Comparison of ENCODE assay signal across 14 cellular contexts in the genomic region with DNA sequence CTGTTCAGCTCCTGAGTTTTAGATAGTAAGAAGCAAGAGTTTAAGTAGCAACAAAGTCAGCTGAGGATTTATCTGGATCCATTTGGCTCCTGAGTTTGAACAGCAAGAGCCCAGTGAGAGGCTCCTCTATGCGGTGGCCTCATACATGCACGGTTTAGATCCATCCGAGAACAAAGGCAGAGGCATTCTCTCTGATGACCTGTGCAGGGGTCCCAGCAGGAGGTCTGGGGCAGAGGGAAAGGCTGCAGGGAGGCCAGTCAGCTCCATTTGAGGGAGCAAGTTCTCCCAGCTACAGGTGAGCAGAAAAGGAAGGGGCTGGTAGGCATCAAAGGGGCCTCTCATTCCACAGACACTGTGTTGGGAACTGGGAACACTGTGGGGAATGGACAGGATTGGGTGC. TPM values are rescaled to one million over a fixed set of nuclear protein-coding genes. Genes with fewer than 3 reads are reported as not detected.
DNase-seq lines count a peak whose midpoint lies in the region; ATAC-seq and TF ChIP-seq lines count a peak whose summit lies in the region.
"Had no signal": no experiment of that assay in that cellular context is flagged by ENCODE, and none has a peak within 500 bp of the region (broad histone marks: within the 10 kb centered on the region; RNA-seq: fewer than 3 reads in every experiment).

No MANE protein-coding gene starts in this region.

- ATAC-seq in HG03108 (IDR thresholded peaks at IDR 0.05; ENCODE audit: unreplicated experiment) (no peak), GM19351 (IDR thresholded peaks at IDR 0.05; ENCODE audit: unreplicated experiment) (no peak)

- H3K4me1 ChIP-seq in endodermal cell (ENCODE audit: control insufficient read depth, insufficient read depth, low read length) (no peaks in the 10 kb centered on the region), neuronal stem cell (ENCODE audit: control insufficient read depth in 2 of 2, insufficient read depth in 1 of 2, low read depth in 1 of 2, low read length in 2 of 2) (peaks cover 0 to 5% of the 10 kb centered on the region in 2 donors)
- H3K4me1 ChIP-seq: Caco-2 had no signal

- no peak overlapping the region for H2BK5ac ChIP-seq in neuronal stem cell (ENCODE audit: low read length)

- no peak overlapping the region for H2AFZ ChIP-seq in neuronal stem cell (ENCODE audit: low read length)

- no peaks in the 10 kb centered on the region for H3K36me3 Mint-ChIP-seq in endodermal cell (ENCODE audit: low read depth)
- H3K36me3 Mint-ChIP-seq in activated T-cell treated with anti-CD3 and anti-CD28 coated beads, Interleukin-2, amount 50 U/mL, for 24 hours (ENCODE audit: low read depth), result no peaks in the 10 kb centered on the region
- H3K36me3 Mint-ChIP-seq: CD8-positive, alpha-beta memory T cell had no signal

- no peaks in the 10 kb centered on the region for H3K27me3 Mint-ChIP-seq in endodermal cell (ENCODE audit: insufficient read depth)
- no peaks in the 10 kb centered on the region for H3K27me3 Mint-ChIP-seq in activated T-cell treated with anti-CD3 and anti-CD28 coated beads, Interleukin-2, amount 50 U/mL, for 24 hours

- peak overlapping the region; percentile 82 for H2BK120ac ChIP-seq in neuronal stem cell (ENCODE audit: low read depth, low read length)

- no peak overlapping the region for H2BK12ac ChIP-seq in neuronal stem cell (ENCODE audit: low read length)

- TF ChIP-seq CTCF in endodermal cell (conservative IDR thresholded peaks at IDR 0.05), result no peak

- H3K9me3 Mint-ChIP-seq in endodermal cell, result peaks cover 2% of the 10 kb centered on the region
- no peaks in the 10 kb centered on the region for H3K9me3 Mint-ChIP-seq in activated T-cell treated with anti-CD3 and anti-CD28 coated beads, Interleukin-2, amount 50 U/mL, for 24 hours

- 44 to 57% methylated on average over 3 of the region's 3 CpGs for WGBS in endodermal cell (ENCODE audit: insufficient coverage in 1 of 2, insufficient read length in 1 of 2), 2 experiments
- no CpG with 5 or more reads among the region's 3 CpGs for WGBS in neuronal stem cell (ENCODE audit: extremely low coverage in 2 of 2, insufficient read length in 2 of 2, insufficient replicate concordance in 1 of 2), 2 donors

- no peak overlapping the region for H2AK5ac ChIP-seq in neuronal stem cell (ENCODE audit: low read depth, low read length)

- H3K23ac ChIP-seq in neuronal stem cell (ENCODE audit: low read depth, low read length, poor library complexity), result no peak overlapping the region

- no peak overlapping the region for H4K8ac ChIP-seq in neuronal stem cell (ENCODE audit: low read depth, low read length)

- H3K9me3 ChIP-seq in endodermal cell (ENCODE audit: control insufficient read depth, low read length) (no peaks in the 10 kb centered on the region), neuronal stem cell (replicated peaks in 1 of 2; ENCODE audit: control insufficient read depth in 2 of 2, insufficient read depth in 1 of 2, low read depth in 1 of 2, low read length in 2 of 2) (peaks cover 0 to 4% of the 10 kb centered on the region in 2 donors)
- H3K9me3 ChIP-seq: Caco-2 had no signal

- no peak overlapping the region for H2BK15ac ChIP-seq in neuronal stem cell (ENCODE audit: low read length)

- H3K79me1 ChIP-seq in neuronal stem cell (ENCODE audit: low read depth, low read length), result no peaks in the 10 kb centered on the region

- DNase-seq in NCI-H82 (lab: John Stamatoyannopoulos, UW) (peak; percentile 23), NCI-H82 treated with DMSO at 0.1 percent for 48 hours (lab: John Stamatoyannopoulos, UW; ENCODE audit: unreplicated experiment) (no peak), endodermal cell (peak; percentile 60), neuronal stem cell (ENCODE audit: low spot score) (no peak), NCI-H774 (lab: John Stamatoyannopoulos, UW) (no peak)
- no peak for DNase-seq in activated T-cell treated with anti-CD3 and anti-CD28 coated beads, Interleukin-2, amount 50 U/mL, for 24 hours
- DNase-seq: 8988T; AML-193; Caco-2; CD8-positive, alpha-beta memory T cell; DND-41 had no signal

- no peak overlapping the region for H3K27ac ChIP-seq in endodermal cell (ENCODE audit: low read depth, low read length)
- H3K27ac ChIP-seq in neuronal stem cell (replicated peaks; ENCODE audit: low read length), result no peak overlapping the region
- H3K27ac ChIP-seq: BLaER1 had no signal

- H3K9ac ChIP-seq in endodermal cell (ENCODE audit: extremely low read depth, low read length, poor library complexity, severe bottlenecking) (no peak overlapping the region), neuronal stem cell (ENCODE audit: low read depth, low read length, poor library complexity) (no peak overlapping the region)
- H3K9ac ChIP-seq: BLaER1 had no signal

- no peaks in the 10 kb centered on the region for H3K27me3 ChIP-seq in endodermal cell (ENCODE audit: control insufficient read depth, insufficient read depth, low read length, poor library complexity, severe bottlenecking)
- no peaks in the 10 kb centered on the region for H3K27me3 ChIP-seq in neuronal stem cell (ENCODE audit: control insufficient read depth in 3 of 3, insufficient read depth in 3 of 3, low read depth in 1 of 3, low read length in 3 of 3)
- H3K27me3 ChIP-seq: BLaER1 had no signal

- H3K4me3 ChIP-seq in endodermal cell (ENCODE audit: low read length), result no peak overlapping the region
- no peak overlapping the region for H3K4me3 ChIP-seq in neuronal stem cell (ENCODE audit: low read length in 2 of 2)
- H3K4me3 ChIP-seq: BLaER1 had no signal

- no peak overlapping the region for H3K27ac Mint-ChIP-seq in endodermal cell
- no peak overlapping the region for H3K27ac Mint-ChIP-seq in activated T-cell treated with anti-CD3 and anti-CD28 coated beads, Interleukin-2, amount 50 U/mL, for 24 hours
- H3K27ac Mint-ChIP-seq: CD8-positive, alpha-beta memory T cell had no signal

- no peak overlapping the region for H3K4me3 Mint-ChIP-seq in endodermal cell
- no peak overlapping the region for H3K4me3 Mint-ChIP-seq in activated T-cell treated with anti-CD3 and anti-CD28 coated beads, Interleukin-2, amount 50 U/mL, for 24 hours
- H3K4me3 Mint-ChIP-seq: CD8-positive, alpha-beta memory T cell had no signal

- H3K4me2 ChIP-seq in neuronal stem cell (ENCODE audit: insufficient read depth, low read length, poor library complexity, severe bottlenecking), result no peak overlapping the region
- H3K4me2 ChIP-seq: BLaER1 had no signal

- H3K18ac ChIP-seq in neuronal stem cell (ENCODE audit: low read length), result no peak overlapping the region

- no peak overlapping the region for H3K14ac ChIP-seq in neuronal stem cell (ENCODE audit: low read length)

- no peaks in the 10 kb centered on the region for H3K36me3 ChIP-seq in endodermal cell (ENCODE audit: control insufficient read depth, insufficient read depth, low read length)
- H3K36me3 ChIP-seq in neuronal stem cell (replicated peaks in 1 of 2; ENCODE audit: control insufficient read depth in 2 of 2, insufficient read depth in 2 of 2, low read length in 2 of 2), result no peaks in the 10 kb centered on the region
- H3K36me3 ChIP-seq: BLaER1 had no signal

- H3K4me1 Mint-ChIP-seq in endodermal cell, result peaks cover 6% of the 10 kb centered on the region
- no peaks in the 10 kb centered on the region for H3K4me1 Mint-ChIP-seq in activated T-cell treated with anti-CD3 and anti-CD28 coated beads, Interleukin-2, amount 50 U/mL, for 24 hours (ENCODE audit: low read depth)
- H3K4me1 Mint-ChIP-seq: CD8-positive, alpha-beta memory T cell had no signal

- no peak overlapping the region for H4K91ac ChIP-seq in neuronal stem cell (ENCODE audit: low read depth, low read length, poor library complexity)

- no peak overlapping the region for H3K4ac ChIP-seq in neuronal stem cell (ENCODE audit: low read length)

RNA-seq across cellular contexts. Expression of a gene that starts 16.5 kb away (rescaled TPM):
- 1 to 10 TPM; 1.8 to 2.7 TPM for total RNA-seq in endodermal cell
- 1.1 TPM for polyA plus RNA-seq in endodermal cell (2013, experiment 1 of 2)
- polyA plus RNA-seq in endodermal cell (2013, experiment 2 of 2), result 1.3 TPM
- 2.0 TPM for polyA plus RNA-seq in neuronal stem cell (2013, experiment 1 of 2)
- 2.0 TPM for polyA plus RNA-seq in neuronal stem cell (2013, experiment 2 of 2)
- polyA plus RNA-seq: CD8-positive, alpha-beta memory T cell had no signal

Comparison
In these comparisons a context has a peak if more than half of its experiments do, and no peak if none do; other contexts are left out.
1. DNase-seq: peak in NCI-H82 (single experiment) and endodermal cell (single experiment); none in NCI-H82 treated with DMSO at 0.1 percent for 48 hours (single experiment), neuronal stem cell (single experiment), NCI-H774 (single experiment) and activated T-cell treated with anti-CD3 and anti-CD28 coated beads, Interleukin-2, amount 50 U/mL, for 24 hours (single experiment).